In the genomic region with DNA sequence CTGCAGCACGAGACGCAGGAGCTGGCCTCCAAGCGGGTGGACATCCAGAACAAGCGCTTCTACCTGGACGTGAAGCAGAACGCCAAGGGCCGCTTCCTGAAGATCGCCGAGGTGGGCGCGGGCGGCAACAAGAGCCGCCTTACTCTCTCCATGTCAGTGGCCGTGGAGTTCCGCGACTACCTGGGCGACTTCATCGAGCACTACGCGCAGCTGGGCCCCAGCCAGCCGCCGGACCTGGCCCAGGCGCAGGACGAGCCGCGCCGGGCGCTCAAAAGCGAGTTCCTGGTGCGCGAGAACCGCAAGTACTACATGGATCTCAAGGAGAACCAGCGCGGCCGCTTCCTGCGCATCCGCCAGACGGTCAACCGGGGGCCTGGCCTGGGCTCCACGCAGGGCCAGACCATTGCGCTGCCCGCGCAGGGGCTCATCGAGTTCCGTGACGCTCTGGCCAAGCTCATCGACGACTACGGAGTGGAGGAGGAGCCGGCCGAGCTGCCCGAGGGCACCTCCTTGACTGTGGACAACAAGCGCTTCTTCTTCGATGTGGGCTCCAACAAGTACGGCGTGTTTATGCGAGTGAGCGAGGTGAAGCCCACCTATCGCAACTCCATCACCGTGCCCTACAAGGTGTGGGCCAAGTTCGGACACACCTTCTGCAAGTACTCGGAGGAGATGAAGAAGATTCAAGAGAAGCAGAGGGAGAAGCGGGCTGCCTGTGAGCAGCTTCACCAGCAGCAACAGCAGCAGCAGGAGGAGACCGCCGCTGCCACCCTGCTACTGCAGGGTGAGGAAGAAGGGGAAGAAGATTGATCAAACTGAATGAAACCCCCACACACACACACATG, we compare ENCODE assay signal across 8 cellular contexts. TPM values are rescaled to one million over a fixed set of nuclear protein-coding genes. Genes with fewer than 3 reads are reported as not detected.
DNase-seq lines count a peak whose midpoint lies in the region; ATAC-seq lines count a peak whose summit lies in the region.

No MANE protein-coding gene starts in this region.

- H3K4ac ChIP-seq in mesenchymal stem cell (ENCODE audit: low read depth in 1 of 2, low read length in 2 of 2) = peak overlapping the region; percentile 28 to 91

- CTCF ChIA-PET in activated CD4-positive, alpha-beta memory T cell treated with anti-CD3 and anti-CD28 coated beads for 36 hours (lab: Charles Lee) = interaction anchor here (0.6 to 8.1 kb wide), 5 partner anchors 9 to 42 kb away, joined by 3 to 112 read pairs (median 6); no protein-coding TSS in a partner anchor

- peak overlapping the region; percentile 68 for H3K27ac Mint-ChIP-seq in activated CD4-positive, alpha-beta memory T cell treated with anti-CD3 and anti-CD28 coated beads for 36 hours
- H3K27ac Mint-ChIP-seq in effector memory CD8-positive, alpha-beta T cell = peak overlapping the region; percentile 91 to 97
- H3K27ac Mint-ChIP-seq in stimulated activated naive CD8-positive, alpha-beta T cell treated with anti-CD3 and anti-CD28 coated beads, Interleukin-15, Interleukin-2, amounts not matched to agents 100 ng/mL and 50 ng/mL, for 24 hours = peak overlapping the region; percentile 54

- peak; percentile 31 for ATAC-seq in HG02642 (IDR thresholded peaks at IDR 0.05; ENCODE audit: poor library complexity, unreplicated experiment)
- peak; percentile 8 for ATAC-seq in effector memory CD8-positive, alpha-beta T cell (replicated peaks)

- H3K27me3 Mint-ChIP-seq in activated CD4-positive, alpha-beta memory T cell treated with anti-CD3 and anti-CD28 coated beads for 36 hours = no peaks in the 10 kb centered on the region
- no peaks in the 10 kb centered on the region for H3K27me3 Mint-ChIP-seq in effector memory CD8-positive, alpha-beta T cell
- H3K27me3 Mint-ChIP-seq in stimulated activated naive CD8-positive, alpha-beta T cell treated with anti-CD3 and anti-CD28 coated beads, Interleukin-15, Interleukin-2, amounts not matched to agents 100 ng/mL and 50 ng/mL, for 24 hours = peaks cover 5% of the 10 kb centered on the region

- peak overlapping the region; percentile 88 for H4K8ac ChIP-seq in mesenchymal stem cell (ENCODE audit: low read length)

- H3K36me3 ChIP-seq in mesenchymal stem cell (ENCODE audit: control insufficient read depth in 1 of 2, insufficient read depth in 2 of 2, low read depth in 1 of 2, low read length in 2 of 2) = no peaks in the 10 kb centered on the region

- peak overlapping the region; percentile 34 for H4K91ac ChIP-seq in mesenchymal stem cell (ENCODE audit: low read length)

- intact Hi-C loops in activated CD4-positive, alpha-beta memory T cell treated with anti-CD3 and anti-CD28 coated beads for 36 hours (cut with micrococcal nuclease) = loop anchor here (1.0 kb wide), 2 partner anchors 7 to 9 kb away; no protein-coding TSS in a partner anchor

- peak overlapping the region; percentile 67 for H2AFZ ChIP-seq in mesenchymal stem cell (ENCODE audit: low read depth, low read length)

- peak overlapping the region in 1 of 2 experiments; percentile 73 for H3K14ac ChIP-seq in mesenchymal stem cell (ENCODE audit: low read length in 2 of 2)

- peaks cover 61% of the 10 kb centered on the region for H3K4me1 Mint-ChIP-seq in activated CD4-positive, alpha-beta memory T cell treated with anti-CD3 and anti-CD28 coated beads for 36 hours (ENCODE audit: low read depth)
- peaks cover 43 to 53% of the 10 kb centered on the region in 2 donors for H3K4me1 Mint-ChIP-seq in effector memory CD8-positive, alpha-beta T cell (ENCODE audit: low read depth in 2 of 2)
- H3K4me1 Mint-ChIP-seq in stimulated activated naive CD8-positive, alpha-beta T cell treated with anti-CD3 and anti-CD28 coated beads, Interleukin-15, Interleukin-2, amounts not matched to agents 100 ng/mL and 50 ng/mL, for 24 hours (ENCODE audit: low read depth) = peaks cover 70% of the 10 kb centered on the region

- H3K4me1 ChIP-seq in mesenchymal stem cell (ENCODE audit: control insufficient read depth, insufficient read depth, low read depth, low read length) = peaks cover 15% of the 10 kb centered on the region

- H2BK15ac ChIP-seq in mesenchymal stem cell (ENCODE audit: low read depth, poor library complexity, severe bottlenecking) = peak overlapping the region; percentile 82

- H3K4me3 Mint-ChIP-seq in activated CD4-positive, alpha-beta memory T cell treated with anti-CD3 and anti-CD28 coated beads for 36 hours = peak overlapping the region; percentile 83
- peak overlapping the region; percentile 88 to 93 for H3K4me3 Mint-ChIP-seq in effector memory CD8-positive, alpha-beta T cell
- H3K4me3 Mint-ChIP-seq in stimulated activated naive CD8-positive, alpha-beta T cell treated with anti-CD3 and anti-CD28 coated beads, Interleukin-15, Interleukin-2, amounts not matched to agents 100 ng/mL and 50 ng/mL, for 24 hours = peak overlapping the region; percentile 87

- H3K9me3 Mint-ChIP-seq in activated CD4-positive, alpha-beta memory T cell treated with anti-CD3 and anti-CD28 coated beads for 36 hours = no peaks in the 10 kb centered on the region
- no peaks in the 10 kb centered on the region for H3K9me3 Mint-ChIP-seq in effector memory CD8-positive, alpha-beta T cell
- H3K9me3 Mint-ChIP-seq in stimulated activated naive CD8-positive, alpha-beta T cell treated with anti-CD3 and anti-CD28 coated beads, Interleukin-15, Interleukin-2, amounts not matched to agents 100 ng/mL and 50 ng/mL, for 24 hours = no peaks in the 10 kb centered on the region

- peaks cover 5% of the 10 kb centered on the region for H3K36me3 Mint-ChIP-seq in activated CD4-positive, alpha-beta memory T cell treated with anti-CD3 and anti-CD28 coated beads for 36 hours
- H3K36me3 Mint-ChIP-seq in effector memory CD8-positive, alpha-beta T cell (ENCODE audit: insufficient read depth) = peaks cover 26% of the 10 kb centered on the region
- no peaks in the 10 kb centered on the region for H3K36me3 Mint-ChIP-seq in stimulated activated naive CD8-positive, alpha-beta T cell treated with anti-CD3 and anti-CD28 coated beads, Interleukin-15, Interleukin-2, amounts not matched to agents 100 ng/mL and 50 ng/mL, for 24 hours (ENCODE audit: low read depth)

- peaks cover 0 to 25% of the 10 kb centered on the region in 2 experiments for H3K27me3 ChIP-seq in mesenchymal stem cell (ENCODE audit: control insufficient read depth in 1 of 2, insufficient read depth in 1 of 2, low read length in 2 of 2)

- H3K4me3 ChIP-seq in mesenchymal stem cell (ENCODE audit: insufficient read depth in 1 of 2, low read depth in 1 of 2, low read length in 2 of 2) = peak overlapping the region; percentile 81 to 84

- peak overlapping the region; percentile 80 for H3K27ac ChIP-seq in mesenchymal stem cell (ENCODE audit: low read length, poor library complexity, severe bottlenecking)

- H3K79me1 ChIP-seq in mesenchymal stem cell (replicated peaks; ENCODE audit: low read length, poor library complexity, severe bottlenecking) = peaks cover 23% of the 10 kb centered on the region

- H3K18ac ChIP-seq in mesenchymal stem cell (ENCODE audit: low read depth in 1 of 2, low read length in 2 of 2) = peak overlapping the region; percentile 95

- H2BK120ac ChIP-seq in mesenchymal stem cell (ENCODE audit: low read depth, low read length) = peak overlapping the region; percentile 95

- peak overlapping the region in 1 of 2 experiments; percentile 63 for H2BK12ac ChIP-seq in mesenchymal stem cell (ENCODE audit: low read length in 2 of 2)

- no peak overlapping the region for H2AK5ac ChIP-seq in mesenchymal stem cell (ENCODE audit: low read length, severe bottlenecking)

- H3K9me3 ChIP-seq in mesenchymal stem cell (ENCODE audit: control insufficient read depth, low read length) = no peaks in the 10 kb centered on the region

- peak overlapping the region; percentile 88 for H3K9ac ChIP-seq in mesenchymal stem cell (ENCODE audit: low read length)

- WGBS in mesenchymal stem cell = under 1% methylated on average over 60 of the region's 65 CpGs

- POLR2A ChIA-PET in activated CD4-positive, alpha-beta memory T cell treated with anti-CD3 and anti-CD28 coated beads for 36 hours (lab: Charles Lee) = interaction anchor here (0.6 to 1.0 kb wide), 3 partner anchors 8 to 42 kb away, joined by 3 to 5 read pairs (median 3); no protein-coding TSS in a partner anchor

- H2BK5ac ChIP-seq in mesenchymal stem cell (ENCODE audit: low read depth, low read length, poor library complexity, severe bottlenecking) = peak overlapping the region; percentile 46

- H3K4me2 ChIP-seq in mesenchymal stem cell (ENCODE audit: low read length, poor library complexity, severe bottlenecking) = peak overlapping the region; percentile 83

- peak overlapping the region in 1 of 2 experiments; percentile 99 for H3K23ac ChIP-seq in mesenchymal stem cell (ENCODE audit: low read length in 2 of 2)

- DNase-seq in NCI-H345 (lab: John Stamatoyannopoulos, UW) (peak; percentile 27), NCI-H345 treated with DMSO at 0.1 percent for 48 hours (lab: John Stamatoyannopoulos, UW; ENCODE audit: unreplicated experiment) (no peak), NCI-H2029 (lab: John Stamatoyannopoulos, UW) (peak; percentile 51), mesenchymal stem cell (peak; percentile 83)
- peak; percentile 55 for DNase-seq in activated CD4-positive, alpha-beta memory T cell treated with anti-CD3 and anti-CD28 coated beads for 36 hours
- peak; percentile 17 to 42 (median 24) for DNase-seq in effector memory CD8-positive, alpha-beta T cell

RNA-seq across cellular contexts. Expression of a gene that starts 0.7 kb away (rescaled TPM):
- total RNA-seq in activated CD4-positive, alpha-beta memory T cell treated with anti-CD3 and anti-CD28 coated beads for 36 hours = 10 to 100 TPM; 12.0 to 12.3 TPM
- 4.3 TPM for polyA plus RNA-seq in mesenchymal stem cell (2013, experiment 1 of 2)
- polyA plus RNA-seq in mesenchymal stem cell (2013, experiment 2 of 2) = 4.3 TPM

RNA-seq across cellular contexts. Expression of a gene that starts 11.2 kb away (rescaled TPM):
- total RNA-seq in activated CD4-positive, alpha-beta memory T cell treated with anti-CD3 and anti-CD28 coated beads for 36 hours = 1 to 10 TPM; 2.2 to 2.3 TPM
- 0.98 TPM for polyA plus RNA-seq in mesenchymal stem cell (2013, experiment 1 of 2)
- polyA plus RNA-seq in mesenchymal stem cell (2013, experiment 2 of 2) = 1.0 TPM
